Comparison of ENCODE assay signal across 9 cellular contexts in genomic region chr17:28763137-28763799, GRCh38. TPM values are rescaled to one million over a fixed set of nuclear protein-coding genes. Genes with fewer than 3 reads are reported as not detected.
A peak's percentile ranks its signal among the peaks of the same experiment; 100 is the strongest.
DNase-seq lines count a peak whose midpoint lies in the region; ATAC-seq, FAIRE-seq and TF ChIP-seq lines count a peak whose summit lies in the region.
"Had no signal": no experiment of that assay in that cellular context is flagged by ENCODE, and none has a peak within 500 bp of the region (broad histone marks: within the 10 kb centered on the region; RNA-seq: fewer than 3 reads in every experiment).

No MANE protein-coding gene starts in this region.

- H3K4me3 Mint-ChIP-seq in stimulated activated memory B cell treated with anti-CD40 and anti-IgM and Interleukin-4, amounts not matched to agents 10 μg/mL and 1 μg/mL and 100 μg/mL, for 72 hours: no peak overlapping the region

- peak overlapping the region; percentile 48 for H3K27ac ChIP-seq in GM12878 (ENCODE audit: control insufficient read depth, insufficient read depth)
- H3K27ac ChIP-seq: skin epidermis had no signal

- no peaks in the 10 kb centered on the region; the same call in 1 of the 2 replicates for H4K20me1 ChIP-seq in GM12878 (ENCODE audit: control insufficient read depth, insufficient read depth)

- peaks cover 11 to 25% of the 10 kb centered on the region in 2 experiments for H3K36me3 ChIP-seq in GM12878 (ENCODE audit: control insufficient read depth in 2 of 2, insufficient read depth in 2 of 2, low read length in 1 of 2)

- peak overlapping the region; percentile 19 for H3K27ac Mint-ChIP-seq in stimulated activated memory B cell treated with anti-CD40 and anti-IgM and Interleukin-4, amounts not matched to agents 10 μg/mL and 1 μg/mL and 100 μg/mL, for 72 hours

- CTCF ChIA-PET in GM12878 (lab: Yijun Ruan, JAX): interaction anchor here (0.6 to 7.3 kb wide), 60 partner anchors 10 to 354 kb away, joined by 3 to 175 read pairs (median 8); partner anchors contain the start of genes DHRS13, ERAL1, FAM222B and FLOT2

- TF ChIP-seq EP300 in GM12878 (IDR thresholded peaks at IDR 0.05; ENCODE audit: borderline replicate concordance in 1 of 2, control insufficient read depth in 1 of 2, low read depth in 2 of 2, low read length in 2 of 2): peak in 1 of 2 experiments; percentile 33; a peak in 1 of 4 replicates

- no peaks in the 10 kb centered on the region for H3K27me3 Mint-ChIP-seq in stimulated activated memory B cell treated with anti-CD40 and anti-IgM and Interleukin-4, amounts not matched to agents 10 μg/mL and 1 μg/mL and 100 μg/mL, for 72 hours

- no peaks in the 10 kb centered on the region for H3K27me3 ChIP-seq in GM12878 (replicated peaks in 1 of 2; ENCODE audit: control insufficient read depth in 2 of 2, insufficient read depth in 2 of 2, low read length in 1 of 2)

- FAIRE-seq in GM12878 (lab: Jason Lieb, UNC): peak; percentile 86

- no TSS peak for BruUV-seq in GM12878 (replicated peaks; lab: Mats Ljungman, UMichigan)

- ATAC-seq in activated CD4-positive, CD25-positive, alpha-beta regulatory T cell treated with anti-CD3 and anti-CD28 coated beads, Interleukin-2, amount 50 U/mL, for 24 hours: peak; percentile 28 to 34
- ATAC-seq in HG02642 (IDR thresholded peaks at IDR 0.05; ENCODE audit: poor library complexity, unreplicated experiment) (peak; percentile 60), GM12878 (peak; percentile 92)
- peak; percentile 41 for ATAC-seq in stimulated activated memory B cell treated with anti-CD40 and anti-IgM and Interleukin-4, amounts not matched to agents 10 μg/mL and 1 μg/mL and 100 μg/mL, for 72 hours

- RAD21 ChIA-PET in GM12878 (lab: Charles Lee; ENCODE audit: unreplicated experiment): interaction anchor here (0.6 to 6.1 kb wide), 51 partner anchors 9 to 628 kb away, joined by 3 to 109 read pairs (median 5); partner anchors contain the start of genes DHRS13, ERAL1, FAM222B and FLOT2

- H3K9me3 Mint-ChIP-seq in stimulated activated memory B cell treated with anti-CD40 and anti-IgM and Interleukin-4, amounts not matched to agents 10 μg/mL and 1 μg/mL and 100 μg/mL, for 72 hours: no peaks in the 10 kb centered on the region

- H3K36me3 Mint-ChIP-seq in stimulated activated memory B cell treated with anti-CD40 and anti-IgM and Interleukin-4, amounts not matched to agents 10 μg/mL and 1 μg/mL and 100 μg/mL, for 72 hours: peaks cover 26% of the 10 kb centered on the region

- intact Hi-C loops in GM12878 (cut with micrococcal nuclease; ENCODE audit: unreplicated experiment): loop anchor here (1.0 to 5.0 kb wide), 5 partner anchors 36 to 153 kb away; partner anchors contain the start of gene FAM222B

- no peaks in the 10 kb centered on the region for H3K9me3 ChIP-seq in GM12878 (replicated peaks; ENCODE audit: control insufficient read depth, insufficient read depth, low read length)

- H3K4me1 ChIP-seq in GM12878 (ENCODE audit: control insufficient read depth, insufficient read depth, low read length): peaks cover 15% of the 10 kb centered on the region

- POLR2A ChIA-PET in GM12878 (lab: Charles Lee): interaction anchor here (0.5 to 3.6 kb wide), 14 partner anchors 11 to 335 kb away, joined by 3 to 19 read pairs (median 4); partner anchors contain the start of genes DHRS13 and TLCD1

- peak overlapping the region; percentile 59 for H3K4me2 ChIP-seq in GM12878 (ENCODE audit: control insufficient read depth, insufficient read depth)

- in situ Hi-C loops in GM12878 (cut with MboI): no loop called here

- DNase-seq in activated CD4-positive, CD25-positive, alpha-beta regulatory T cell treated with anti-CD3 and anti-CD28 coated beads, Interleukin-2, amount 50 U/mL, for 72 hours: no peak
- DNase-seq in GM12878 (ENCODE audit: low read depth, low spot score) (no peak), GF-D8 (lab: John Stamatoyannopoulos, UW) (no peak), kidney glomerular epithelial cell (lab: John Stamatoyannopoulos, UW) (no peak), D341Med (ENCODE audit: low spot score) (no peak)

- H2AFZ ChIP-seq in GM12878 (ENCODE audit: control insufficient read depth, low read depth, low read length): no peak overlapping the region

- no peaks in the 10 kb centered on the region for H3K79me2 ChIP-seq in GM12878 (ENCODE audit: control insufficient read depth, insufficient read depth, low read length)

- TF ChIP-seq CTCF in GM12878 (IDR thresholded peaks at IDR 0.05 in 2 of 3, conservative IDR thresholded peaks at IDR 0.05 in 1 of 3; ENCODE audit: control insufficient read depth in 2 of 3, extremely low read depth in 1 of 3, insufficient read depth in 1 of 3, low read depth in 3 of 3, low read length in 3 of 3): no peak

- H3K4me1 Mint-ChIP-seq in stimulated activated memory B cell treated with anti-CD40 and anti-IgM and Interleukin-4, amounts not matched to agents 10 μg/mL and 1 μg/mL and 100 μg/mL, for 72 hours: peaks cover 13% of the 10 kb centered on the region

- no peak overlapping the region for H3K4me3 ChIP-seq in GM12878
- H3K4me3 ChIP-seq: skin epidermis had no signal

- H3K9ac ChIP-seq in GM12878 (ENCODE audit: control insufficient read depth, insufficient read depth, low read length): no peak overlapping the region; the same call in 1 of the 2 replicates

- TF ChIP-seq RAD21 in GM12878 (IDR thresholded peaks at IDR 0.05; ENCODE audit: insufficient read depth, low read depth, low read length): no peak

- TF ChIP-seq POLR2A in GM12878 (IDR thresholded peaks at IDR 0.05; ENCODE audit: low read depth, low read length): no peak

- 6% methylated on average over 1 of the region's 1 CpG for WGBS in GM12878 (ENCODE audit: insufficient coverage, insufficient replicate concordance, low lambda C conversion rate, missing lambda C conversion rate)

- SMC1A ChIA-PET in GM12878 (lab: Charles Lee; ENCODE audit: uncharacterized antibody, unreplicated experiment): interaction anchor here (0.6 to 4.9 kb wide), 49 partner anchors 11 to 196 kb away, joined by 3 to 60 read pairs (median 4); partner anchors contain the start of genes DHRS13, FAM222B, FLOT2 and NEK8

RNA-seq across cellular contexts. Expression of gene TRAF4, which starts 19.5 kb away (rescaled TPM):
- total RNA-seq in GM12878 (2013; cell fraction: nucleolus; rRNA removed): 116 and 127 TPM in 2 replicates
- 134 and 151 TPM in 2 replicates for total RNA-seq in GM12878 (2014; rRNA removed)
- total RNA-seq in GM12878 (2014; rRNA removed; fragmentation: Illumina TruSeq; extraction: Trizol): 56.3 and 61.7 TPM in 2 replicates
- 171 and 197 TPM in 2 replicates for total RNA-seq in GM12878 (2021)
- 40.9 TPM for polyA plus RNA-seq in GM12878 (2011; ENCODE audit: low read depth)
- polyA plus RNA-seq in GM12878 (2011; rRNA removed): 28.0 and 71.2 TPM in 2 replicates
- polyA plus RNA-seq in GM12878 (2011; cell fraction: cytosol; rRNA removed): 108 and 124 TPM in 2 replicates
- 437 and 490 TPM in 2 replicates for polyA plus RNA-seq in GM12878 (2011; cell fraction: nucleus; rRNA removed)
- 86.4 and 93.9 TPM in 2 replicates for polyA plus RNA-seq in GM12878 (2012)
- polyA plus RNA-seq in GM12878 (2014; fragmentation: Illumina TruSeq; extraction: Trizol): 30.6 and 73.8 TPM in 2 replicates
- polyA plus RNA-seq in GM12878 (2014; fragmentation: Nextera tagmentation; extraction: Ambion mirVana): 1 to 10 TPM; 3.7 to 8.2 TPM
- 152 and 164 TPM in 2 replicates for polyA plus RNA-seq in GM12878 (2014; rRNA removed)
- 10 to 100 TPM; 46.2 to 56.6 TPM for polyA plus RNA-seq in GM12878 (2016; fragmentation: Nextera tagmentation; extraction: Ambion mirVana)
- polyA minus RNA-seq in GM12878 (2011; rRNA and poly(A)+ RNA removed): 70.6 and 117 TPM in 2 replicates
- polyA minus RNA-seq in GM12878 (2011; cell fraction: cytosol; rRNA and poly(A)+ RNA removed): 66.7 and 75.6 TPM in 2 replicates
- 163 and 248 TPM in 2 replicates for polyA minus RNA-seq in GM12878 (2011; cell fraction: nucleus; rRNA and poly(A)+ RNA removed)

RNA-seq across cellular contexts. Expression of gene NEK8, which starts 34.7 kb away (rescaled TPM):
- 22.0 and 27.2 TPM in 2 replicates for total RNA-seq in GM12878 (2013; cell fraction: nucleolus; rRNA removed)
- total RNA-seq in GM12878 (2014; rRNA removed) (8.8 and 10.5 TPM in 2 replicates), GM12878 (2014; rRNA removed; fragmentation: Illumina TruSeq; extraction: Trizol) (6.0 and 6.7 TPM in 2 replicates), GM12878 (2021) (10.1 and 11.0 TPM in 2 replicates)
- polyA plus RNA-seq in GM12878 (2011; ENCODE audit: low read depth): 6.5 TPM
- polyA plus RNA-seq in GM12878 (2011; rRNA removed) (7.9 and 13.2 TPM in 2 replicates), GM12878 (2014; fragmentation: Illumina TruSeq; extraction: Trizol) (7.5 and 8.5 TPM in 2 replicates), GM12878 (2014; fragmentation: Nextera tagmentation; extraction: Ambion mirVana) (1 to 10 TPM; 2.3 to 2.9 TPM), GM12878 (2014; rRNA removed) (14.3 and 15.1 TPM in 2 replicates), GM12878 (2016; fragmentation: Nextera tagmentation; extraction: Ambion mirVana) (10 to 100 TPM; 11.2 to 13.9 TPM)
- polyA plus RNA-seq in GM12878 (2011; cell fraction: cytosol; rRNA removed): 16.7 and 21.7 TPM in 2 replicates
- polyA plus RNA-seq in GM12878 (2011; cell fraction: nucleus; rRNA removed): 24.8 and 26.2 TPM in 2 replicates
- 8.7 and 9.6 TPM in 2 replicates for polyA plus RNA-seq in GM12878 (2012)
- 14.9 and 20.8 TPM in 2 replicates for polyA minus RNA-seq in GM12878 (2011; rRNA and poly(A)+ RNA removed)
- 4.0 and 4.4 TPM in 2 replicates for polyA minus RNA-seq in GM12878 (2011; cell fraction: cytosol; rRNA and poly(A)+ RNA removed)
- 11.1 and 21.9 TPM in 2 replicates for polyA minus RNA-seq in GM12878 (2011; cell fraction: nucleus; rRNA and poly(A)+ RNA removed)

RNA-seq across cellular contexts. Expression of gene TLCD1, which starts 37.2 kb away (rescaled TPM):
- 1.9 and 4.3 TPM in 2 replicates for total RNA-seq in GM12878 (2013; cell fraction: nucleolus; rRNA removed)
- total RNA-seq in GM12878 (2014; rRNA removed): 8.6 and 10.6 TPM in 2 replicates
- 7.2 and 7.6 TPM in 2 replicates for total RNA-seq in GM12878 (2014; rRNA removed; fragmentation: Illumina TruSeq; extraction: Trizol)
- 7.3 and 7.6 TPM in 2 replicates for total RNA-seq in GM12878 (2021)
- polyA plus RNA-seq in GM12878 (2011; ENCODE audit: low read depth): 3.3 TPM
- 2.1 and 4.0 TPM in 2 replicates for polyA plus RNA-seq in GM12878 (2011; rRNA removed)
- polyA plus RNA-seq in GM12878 (2011; cell fraction: cytosol; rRNA removed): 4.1 and 4.2 TPM in 2 replicates
- polyA plus RNA-seq in GM12878 (2011; cell fraction: nucleus; rRNA removed): 5.1 and 5.7 TPM in 2 replicates
- polyA plus RNA-seq in GM12878 (2012): 5.3 and 8.7 TPM in 2 replicates
- polyA plus RNA-seq in GM12878 (2014; fragmentation: Illumina TruSeq; extraction: Trizol): 7.8 TPM in 2 replicates
- 1 to 10 TPM; 2.9 to 7.1 TPM for polyA plus RNA-seq in GM12878 (2014; fragmentation: Nextera tagmentation; extraction: Ambion mirVana)
- polyA plus RNA-seq in GM12878 (2014; rRNA removed): 13.6 and 14.6 TPM in 2 replicates
- 10 to 100 TPM; 14.9 to 19.8 TPM for polyA plus RNA-seq in GM12878 (2016; fragmentation: Nextera tagmentation; extraction: Ambion mirVana)
- polyA minus RNA-seq in GM12878 (2011; rRNA and poly(A)+ RNA removed): 5.4 and 5.5 TPM in 2 replicates
- 2.8 and 5.5 TPM in 2 replicates for polyA minus RNA-seq in GM12878 (2011; cell fraction: cytosol; rRNA and poly(A)+ RNA removed)
- polyA minus RNA-seq in GM12878 (2011; cell fraction: nucleus; rRNA and poly(A)+ RNA removed): 4.8 and 6.9 TPM in 2 replicates

RNA-seq across cellular contexts. Expression of gene RPL23A, which starts 43.5 kb away (rescaled TPM):
- 169 and 204 TPM in 2 replicates for total RNA-seq in GM12878 (2013; cell fraction: nucleolus; rRNA removed)
- total RNA-seq in GM12878 (2014; rRNA removed) (1,231 and 1,339 TPM in 2 replicates), GM12878 (2014; rRNA removed; fragmentation: Illumina TruSeq; extraction: Trizol) (1,926 and 2,065 TPM in 2 replicates), GM12878 (2021) (2,908 and 3,018 TPM in 2 replicates)
- 6,212 TPM for polyA plus RNA-seq in GM12878 (2011; ENCODE audit: low read depth)
- polyA plus RNA-seq in GM12878 (2011; rRNA removed) (2,740 and 3,357 TPM in 2 replicates), GM12878 (2014; fragmentation: Illumina TruSeq; extraction: Trizol) (1,904 and 2,135 TPM in 2 replicates), GM12878 (2014; fragmentation: Nextera tagmentation; extraction: Ambion mirVana) (over 10,000 TPM in 1 of 2 experiments, 1,000 to 10,000 TPM in 1; 8,970 to 10,319 TPM), GM12878 (2014; rRNA removed) (1,318 and 1,377 TPM in 2 replicates), GM12878 (2016; fragmentation: Nextera tagmentation; extraction: Ambion mirVana) (1,000 to 10,000 TPM; 2,984 to 3,180 TPM)
- polyA plus RNA-seq in GM12878 (2011; cell fraction: cytosol; rRNA removed): 779 and 1,073 TPM in 2 replicates
- polyA plus RNA-seq in GM12878 (2011; cell fraction: nucleus; rRNA removed): 561 and 573 TPM in 2 replicates
- polyA plus RNA-seq in GM12878 (2012): 4,003 and 4,409 TPM in 2 replicates
- 1,547 and 2,710 TPM in 2 replicates for polyA minus RNA-seq in GM12878 (2011; rRNA and poly(A)+ RNA removed)
- 624 and 701 TPM in 2 replicates for polyA minus RNA-seq in GM12878 (2011; cell fraction: cytosol; rRNA and poly(A)+ RNA removed)
- polyA minus RNA-seq in GM12878 (2011; cell fraction: nucleus; rRNA and poly(A)+ RNA removed): 176 and 252 TPM in 2 replicates

RNA-seq across cellular contexts. Expression of gene RAB34, which starts 45.6 kb away (rescaled TPM):
- total RNA-seq in GM12878 (2013; cell fraction: nucleolus; rRNA removed): 10.7 and 13.3 TPM in 2 replicates
- total RNA-seq in GM12878 (2014; rRNA removed) (40.2 and 46.4 TPM in 2 replicates), GM12878 (2014; rRNA removed; fragmentation: Illumina TruSeq; extraction: Trizol) (24.2 and 26.9 TPM in 2 replicates), GM12878 (2021) (28.8 and 33.0 TPM in 2 replicates)
- polyA plus RNA-seq in GM12878 (2011; ENCODE audit: low read depth): 16.5 TPM
- polyA plus RNA-seq in GM12878 (2011; rRNA removed) (0.16 and 0.37 TPM in 2 replicates), GM12878 (2014; fragmentation: Illumina TruSeq; extraction: Trizol) (35.7 and 39.0 TPM in 2 replicates), GM12878 (2014; fragmentation: Nextera tagmentation; extraction: Ambion mirVana) (10 to 100 TPM; 14.4 to 32.6 TPM), GM12878 (2014; rRNA removed) (37.5 and 47.7 TPM in 2 replicates), GM12878 (2016; fragmentation: Nextera tagmentation; extraction: Ambion mirVana) (10 to 100 TPM; 30.9 to 37.4 TPM)
- polyA plus RNA-seq in GM12878 (2011; cell fraction: cytosol; rRNA removed): 0.23 and 0.31 TPM in 2 replicates
- polyA plus RNA-seq in GM12878 (2011; cell fraction: nucleus; rRNA removed): 0.69 and 0.75 TPM in 2 replicates
- polyA plus RNA-seq in GM12878 (2012): 13.1 and 17.7 TPM in 2 replicates
- not detected in 2 replicates for polyA minus RNA-seq in GM12878 (2011; rRNA and poly(A)+ RNA removed)
- 4.1 and 4.9 TPM in 2 replicates for polyA minus RNA-seq in GM12878 (2011; cell fraction: cytosol; rRNA and poly(A)+ RNA removed)
- polyA minus RNA-seq in GM12878 (2011; cell fraction: nucleus; rRNA and poly(A)+ RNA removed): 0.48 and 0.86 TPM in 2 replicates

Comparison
In these comparisons a context has a peak if more than half of its experiments do, and no peak if none do; other contexts are left out.
1. ATAC-seq: peak in every context shown above with its lines; median percentile 92 in GM12878; 60 in HG02642; 41 in stimulated activated memory B cell treated with anti-CD40 and anti-IgM and Interleukin-4, amounts not matched to agents 10 μg/mL and 1 μg/mL and 100 μg/mL, for 72 hours; 31 in activated CD4-positive, CD25-positive, alpha-beta regulatory T cell treated with anti-CD3 and anti-CD28 coated beads, Interleukin-2, amount 50 U/mL, for 24 hours.